In the genomic region with DNA sequence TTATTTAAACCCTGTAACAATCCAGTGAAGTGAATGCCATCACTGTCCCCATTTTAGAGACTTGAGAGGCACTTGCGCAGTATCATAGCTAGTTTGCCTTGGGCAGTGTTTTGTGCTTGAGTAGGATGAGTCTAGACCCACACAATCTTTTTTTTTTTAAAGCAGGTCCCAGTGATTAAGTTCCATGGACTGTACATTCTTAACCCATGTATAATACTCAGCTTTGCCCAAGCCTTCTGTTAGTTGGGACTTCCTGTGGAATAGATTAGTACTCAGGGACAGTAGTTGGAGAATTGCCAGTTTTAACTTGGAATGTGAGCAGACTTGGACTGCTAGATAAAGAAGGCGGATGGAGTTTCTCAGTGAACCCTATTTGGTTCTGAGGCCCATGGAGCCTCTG, we compare ENCODE assay signal across 12 cellular contexts.
A peak's percentile ranks its signal among the peaks of the same experiment; 100 is the strongest.
DNase-seq lines count a peak whose midpoint lies in the region; ATAC-seq and TF ChIP-seq lines count a peak whose summit lies in the region.
"Had no signal": no experiment of that assay in that cellular context is flagged by ENCODE, and none has a peak within 500 bp of the region (broad histone marks: within the 10 kb centered on the region; RNA-seq: fewer than 3 reads in every experiment).

No MANE protein-coding gene starts in this region.

- peaks cover 10% of the 10 kb centered on the region for H3K79me2 ChIP-seq in ACC112 (ENCODE audit: control insufficient read depth, insufficient read depth, low read length, unreplicated experiment)

- H3K36me3 ChIP-seq in ACC112 (ENCODE audit: insufficient read depth, low read length), result peaks cover 44% of the 10 kb centered on the region; the same call in 1 of the 2 replicates
- peaks cover 4 to 20% (median 8%) of the 10 kb centered on the region in 4 donors for H3K36me3 ChIP-seq in liver (ENCODE audit: control insufficient read depth in 4 of 4, insufficient read depth in 3 of 4, low read depth in 1 of 4, low read length in 3 of 4)

- H3K4me1 ChIP-seq in ACC112 (ENCODE audit: control insufficient read depth, insufficient read depth, low read length, unreplicated experiment) (peaks cover 29% of the 10 kb centered on the region), liver (ENCODE audit: control insufficient read depth in 4 of 4, insufficient read depth in 4 of 4, low read length in 3 of 4) (peaks cover 0 to 3% (median 0%) of the 10 kb centered on the region in 4 donors)

- H3K27me3 ChIP-seq in ACC112 (ENCODE audit: insufficient read depth, low read length), result no peaks in the 10 kb centered on the region
- H3K27me3 ChIP-seq in liver (ENCODE audit: control insufficient read depth in 4 of 4, insufficient read depth in 4 of 4, low read length in 3 of 4), result no peaks in the 10 kb centered on the region
- H3K27me3 ChIP-seq: esophagus squamous epithelium had no signal

- no peaks in the 10 kb centered on the region for H3K9me3 Mint-ChIP-seq in activated CD8-positive, alpha-beta T cell treated with anti-CD3 and anti-CD28 coated beads for 36 hours
- H3K9me3 Mint-ChIP-seq: activated T-helper 2 cell treated with anti-CD3 and anti-CD28 coated beads, Interferon-gamma antibody, Interleukin-2, Interleukin-4, amounts not matched to agents 10 μg/mL and 5 μg/mL and 100 μg/mL, durations not matched to agents 14 hours and 24 hours and 36 hours; H9 had no signal

- peak in 1 of 2 donors; percentile 7 for TF ChIP-seq RAD21 in liver (IDR thresholded peaks at IDR 0.05)

- CTCF ChIA-PET in activated CD8-positive, alpha-beta T cell treated with anti-CD3 and anti-CD28 coated beads for 36 hours (lab: Charles Lee), result interaction anchor here (3.1 to 4.6 kb wide), 2 partner anchors 11 to 569 kb away, joined by 22 read pairs; no protein-coding TSS in a partner anchor

- H3K27ac ChIP-seq in ACC112 (ENCODE audit: low read depth, low read length), result peak overlapping the region; percentile 83
- H3K27ac ChIP-seq in liver (ENCODE audit: low read depth in 1 of 2, low read length in 2 of 2), result no peak overlapping the region
- H3K27ac ChIP-seq: esophagus squamous epithelium had no signal

- H3K4me1 Mint-ChIP-seq in activated CD8-positive, alpha-beta T cell treated with anti-CD3 and anti-CD28 coated beads for 36 hours (ENCODE audit: low read depth), result no peaks in the 10 kb centered on the region

- no peak overlapping the region for H3K9ac ChIP-seq in liver (ENCODE audit: low read depth in 1 of 2, low read length in 2 of 2)

- WGBS in liver, result 90% methylated on average over 2 of the region's 2 CpGs

- H3K27ac Mint-ChIP-seq in activated CD8-positive, alpha-beta T cell treated with anti-CD3 and anti-CD28 coated beads for 36 hours, result no peak overlapping the region
- H3K27ac Mint-ChIP-seq: activated T-helper 2 cell treated with anti-CD3 and anti-CD28 coated beads, Interferon-gamma antibody, Interleukin-2, Interleukin-4, amounts not matched to agents 10 μg/mL and 5 μg/mL and 100 μg/mL, durations not matched to agents 14 hours and 24 hours and 36 hours; naive B cell had no signal

- peak; percentile 97 for DNase-seq in LHCN-M2 (ENCODE audit: low read depth)
- peak; percentile 83 for DNase-seq in dermis blood vessel endothelial cell
- DNase-seq in GM19240 (ENCODE audit: insufficient read length, low spot score), result no peak
- no peak for DNase-seq in activated CD8-positive, alpha-beta T cell treated with anti-CD3 and anti-CD28 coated beads for 36 hours
- no peak for DNase-seq in activated naive CD4-positive, alpha-beta T cell treated with anti-CD3 and anti-CD28 coated beads, Interleukin-2, amount 50 U/mL, for 16 hours
- DNase-seq: esophagus squamous epithelium, H9, naive B cell had no signal

- H3K9me3 ChIP-seq in liver (ENCODE audit: control insufficient read depth in 4 of 4, low read length in 3 of 4), result no peaks in the 10 kb centered on the region
- H3K9me3 ChIP-seq: esophagus squamous epithelium had no signal

- H3K36me3 Mint-ChIP-seq in activated CD8-positive, alpha-beta T cell treated with anti-CD3 and anti-CD28 coated beads for 36 hours (ENCODE audit: low read depth), result no peaks in the 10 kb centered on the region
- H3K36me3 Mint-ChIP-seq: naive B cell had no signal

- no peak for ATAC-seq in GM18511 (IDR thresholded peaks at IDR 0.05; ENCODE audit: unreplicated experiment)
- no peak for ATAC-seq in activated CD8-positive, alpha-beta T cell treated with anti-CD3 and anti-CD28 coated beads for 36 hours

- intact Hi-C loops in activated CD8-positive, alpha-beta T cell treated with anti-CD3 and anti-CD28 coated beads for 36 hours (cut with micrococcal nuclease), result no loop called here

- POLR2A ChIA-PET in activated CD8-positive, alpha-beta T cell treated with anti-CD3 and anti-CD28 coated beads for 36 hours (lab: Charles Lee), result interaction anchor here (0.6 kb wide), 1 partner anchor 21 kb away, joined by 3 read pairs; no protein-coding TSS in a partner anchor

- TF ChIP-seq CTCF in liver (IDR thresholded peaks at IDR 0.05; ENCODE audit: low read depth, low read length, missing input control), result no peak
- TF ChIP-seq CTCF in activated CD8-positive, alpha-beta T cell treated with anti-CD3 and anti-CD28 coated beads for 36 hours (IDR thresholded peaks at IDR 0.05), result no peak

- H3K4me3 ChIP-seq in ACC112 (ENCODE audit: low read depth, low read length), result peak overlapping the region; percentile 27; the same call in 1 of the 2 replicates
- H3K4me3 ChIP-seq in liver (ENCODE audit: low read depth in 1 of 3, low read length in 3 of 3), result no peak overlapping the region
- H3K4me3 ChIP-seq: esophagus squamous epithelium had no signal

- H3K27me3 Mint-ChIP-seq in activated CD8-positive, alpha-beta T cell treated with anti-CD3 and anti-CD28 coated beads for 36 hours, result peaks cover 18% of the 10 kb centered on the region

- no peak overlapping the region for H3K4me3 Mint-ChIP-seq in activated CD8-positive, alpha-beta T cell treated with anti-CD3 and anti-CD28 coated beads for 36 hours
- H3K4me3 Mint-ChIP-seq: H9, naive B cell had no signal

- no peak overlapping the region for H2AFZ ChIP-seq in ACC112 (ENCODE audit: low read length, unreplicated experiment)

TF ChIP-seq in liver, 16 proteins besides CTCF, POLR2A, EP300 and RAD21:
- TF ChIP-seq EGR1 (IDR thresholded peaks at IDR 0.05; ENCODE audit: low read depth in 2 of 2) (no peak), JUND (IDR thresholded peaks at IDR 0.05) (peak in 1 of 2 donors; percentile 16), RXRA (IDR thresholded peaks at IDR 0.05) (peak; percentile 8 to 9)
- TF ChIP-seq, protein P1, sequence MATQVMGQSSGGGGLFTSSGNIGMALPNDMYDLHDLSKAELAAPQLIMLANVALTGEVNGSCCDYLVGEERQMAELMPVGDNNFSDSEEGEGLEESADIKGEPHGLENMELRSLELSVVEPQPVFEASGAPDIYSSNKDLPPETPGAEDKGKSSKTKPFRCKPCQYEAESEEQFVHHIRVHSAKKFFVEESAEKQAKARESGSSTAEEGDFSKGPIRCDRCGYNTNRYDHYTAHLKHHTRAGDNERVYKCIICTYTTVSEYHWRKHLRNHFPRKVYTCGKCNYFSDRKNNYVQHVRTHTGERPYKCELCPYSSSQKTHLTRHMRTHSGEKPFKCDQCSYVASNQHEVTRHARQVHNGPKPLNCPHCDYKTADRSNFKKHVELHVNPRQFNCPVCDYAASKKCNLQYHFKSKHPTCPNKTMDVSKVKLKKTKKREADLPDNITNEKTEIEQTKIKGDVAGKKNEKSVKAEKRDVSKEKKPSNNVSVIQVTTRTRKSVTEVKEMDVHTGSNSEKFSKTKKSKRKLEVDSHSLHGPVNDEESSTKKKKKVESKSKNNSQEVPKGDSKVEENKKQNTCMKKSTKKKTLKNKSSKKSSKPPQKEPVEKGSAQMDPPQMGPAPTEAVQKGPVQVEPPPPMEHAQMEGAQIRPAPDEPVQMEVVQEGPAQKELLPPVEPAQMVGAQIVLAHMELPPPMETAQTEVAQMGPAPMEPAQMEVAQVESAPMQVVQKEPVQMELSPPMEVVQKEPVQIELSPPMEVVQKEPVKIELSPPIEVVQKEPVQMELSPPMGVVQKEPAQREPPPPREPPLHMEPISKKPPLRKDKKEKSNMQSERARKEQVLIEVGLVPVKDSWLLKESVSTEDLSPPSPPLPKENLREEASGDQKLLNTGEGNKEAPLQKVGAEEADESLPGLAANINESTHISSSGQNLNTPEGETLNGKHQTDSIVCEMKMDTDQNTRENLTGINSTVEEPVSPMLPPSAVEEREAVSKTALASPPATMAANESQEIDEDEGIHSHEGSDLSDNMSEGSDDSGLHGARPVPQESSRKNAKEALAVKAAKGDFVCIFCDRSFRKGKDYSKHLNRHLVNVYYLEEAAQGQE (IDR thresholded peaks at IDR 0.05), result no peak

Comparison
In these comparisons a context has a peak if more than half of its experiments do, and no peak if none do; other contexts are left out.
1. DNase-seq: peak in LHCN-M2 (single experiment) and dermis blood vessel endothelial cell (single experiment); none in GM19240 (single experiment), activated CD8-positive, alpha-beta T cell treated with anti-CD3 and anti-CD28 coated beads for 36 hours (single experiment) and activated naive CD4-positive, alpha-beta T cell treated with anti-CD3 and anti-CD28 coated beads, Interleukin-2, amount 50 U/mL, for 16 hours (single experiment).